11 cellular contexts compared by ENCODE assay signal in genomic region chr10:114897593-114897992, GRCh38.
"Had no signal": no experiment of that assay in that cellular context is flagged by ENCODE, and none has a peak within 500 bp of the region (broad histone marks: within the 10 kb centered on the region; RNA-seq: fewer than 3 reads in every experiment).

No MANE protein-coding gene starts in this region.

- FAIRE-seq: H1, H54 had no signal

- DNase-seq: GM23248, GOT3, H7, H9, HCEC 1CT, HFFc6 had no signal

- H3K9ac ChIP-seq: GM23248 had no signal

- H3K36me3 ChIP-seq: HAP-1 had no signal

- H2AFZ ChIP-seq: GM23248, GM23338 had no signal

- H3K27ac ChIP-seq: GM23248 had no signal

- H3K4me3 ChIP-seq: GM23248, GM23338, HAP-1 had no signal

- H3K4me2 ChIP-seq: GM23338 had no signal

- ATAC-seq: GM23338, HCT116 had no signal

- H3K9me3 ChIP-seq: HAP-1 had no signal
